In the genomic region with DNA sequence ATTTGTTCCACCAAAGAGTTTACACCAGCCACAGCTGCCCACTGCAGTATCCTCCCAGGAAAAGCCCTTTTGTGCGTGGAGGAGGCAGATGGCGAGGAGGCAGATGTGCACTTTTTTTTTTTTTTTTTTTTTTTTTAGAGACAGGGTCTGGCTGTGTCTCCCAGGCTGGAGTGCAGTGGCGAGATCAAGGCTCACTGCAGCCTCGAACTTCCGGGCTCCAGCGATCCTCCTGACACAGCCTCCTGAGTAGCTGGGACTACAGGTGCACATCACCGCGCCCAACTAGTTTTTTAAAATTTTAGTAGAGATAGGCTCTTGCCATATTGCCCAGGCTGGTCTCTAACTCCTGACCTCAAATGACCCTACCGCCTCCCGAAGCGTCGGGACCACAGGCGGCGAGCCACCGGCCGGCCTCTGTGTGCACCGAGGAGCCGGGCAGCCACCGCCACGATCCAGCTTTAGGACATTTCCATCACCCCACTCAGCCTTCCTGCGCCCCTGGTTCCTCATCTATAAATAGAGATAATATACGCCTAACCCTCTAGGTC, we compare ENCODE assay signal across 8 cellular contexts. TPM values are rescaled to one million over a fixed set of nuclear protein-coding genes. Genes with fewer than 3 reads are reported as not detected.
DNase-seq lines count a peak whose midpoint lies in the region; ATAC-seq, FAIRE-seq and TF ChIP-seq lines count a peak whose summit lies in the region.

No MANE protein-coding gene starts in this region.

- no peak for TF ChIP-seq CTCF in kidney (IDR thresholded peaks at IDR 0.05; ENCODE audit: borderline replicate concordance, extremely low read depth, insufficient read depth)

- CTCF ChIA-PET in activated CD8-positive, alpha-beta memory T cell treated with anti-CD3 and anti-CD28 coated beads, Interleukin-2, amount 10 ng/mL, durations not matched to agents 7 days and 5 days (lab: Charles Lee): interaction anchor here (0.6 to 1.4 kb wide), 5 partner anchors 19 to 596 kb away, joined by 3 to 4 read pairs (median 3); no protein-coding TSS in a partner anchor

- H3K36me3 ChIP-seq in kidney (ENCODE audit: control insufficient read depth in 1 of 2, insufficient read depth in 2 of 2, low read length in 2 of 2): peaks cover 0 to 16% of the 10 kb centered on the region in 2 donors
- H3K36me3 ChIP-seq in thymus (ENCODE audit: control insufficient read depth, insufficient read depth): peaks cover 4% of the 10 kb centered on the region

- peak overlapping the region in 1 of 2 donors; percentile 22 for H3K9ac ChIP-seq in kidney (ENCODE audit: low read length in 2 of 2)

- intact Hi-C loops in kidney (cut with DNase I): no loop called here

- H3K9me3 ChIP-seq in kidney (ENCODE audit: control insufficient read depth in 1 of 2, low read length in 2 of 2): no peaks in the 10 kb centered on the region
- no peaks in the 10 kb centered on the region for H3K9me3 ChIP-seq in thymus (ENCODE audit: control insufficient read depth)

- WGBS in thymus: 22% methylated on average over 22 of the region's 22 CpGs

- no peaks in the 10 kb centered on the region for H3K9me3 Mint-ChIP-seq in activated CD8-positive, alpha-beta memory T cell treated with anti-CD3 and anti-CD28 coated beads, Interleukin-2, amount 10 ng/mL, durations not matched to agents 7 days and 5 days (ENCODE audit: low read depth)
- H3K9me3 Mint-ChIP-seq in activated naive CD8-positive, alpha-beta T cell (ENCODE audit: low read depth): no peaks in the 10 kb centered on the region

- H3K4me1 ChIP-seq in kidney (ENCODE audit: control insufficient read depth in 1 of 2, insufficient read depth in 1 of 2, low read depth in 1 of 2, low read length in 2 of 2) (peaks cover 0 to 6% of the 10 kb centered on the region in 2 donors), thymus (ENCODE audit: control insufficient read depth, insufficient read depth, low read length) (peaks cover 6% of the 10 kb centered on the region)

- ATAC-seq in activated CD8-positive, alpha-beta memory T cell treated with anti-CD3 and anti-CD28 coated beads, Interleukin-2, amount 10 ng/mL, durations not matched to agents 7 days and 5 days: peak; percentile 13
- ATAC-seq in HG03175 (IDR thresholded peaks at IDR 0.05; ENCODE audit: unreplicated experiment): peak; percentile 35

- no peak for FAIRE-seq in kidney (lab: Jason Lieb, UNC)

- no peak for DNase-seq in activated CD8-positive, alpha-beta memory T cell treated with anti-CD3 and anti-CD28 coated beads, Interleukin-2, amount 10 ng/mL, durations not matched to agents 7 days and 5 days
- no peak for DNase-seq in activated CD8-positive, alpha-beta memory T cell treated with anti-CD3 and anti-CD28 coated beads for 24 hours
- DNase-seq in kidney (no peak), NCI-H2107 (lab: John Stamatoyannopoulos, UW) (no peak), NCI-H526 (lab: John Stamatoyannopoulos, UW) (no peak)

- peak overlapping the region; percentile 82 for H3K27ac Mint-ChIP-seq in activated CD8-positive, alpha-beta memory T cell treated with anti-CD3 and anti-CD28 coated beads, Interleukin-2, amount 10 ng/mL, durations not matched to agents 7 days and 5 days
- peak overlapping the region; percentile 90 for H3K27ac Mint-ChIP-seq in activated naive CD8-positive, alpha-beta T cell

- H3K27me3 Mint-ChIP-seq in activated CD8-positive, alpha-beta memory T cell treated with anti-CD3 and anti-CD28 coated beads, Interleukin-2, amount 10 ng/mL, durations not matched to agents 7 days and 5 days: peaks cover 13% of the 10 kb centered on the region
- H3K27me3 Mint-ChIP-seq in activated naive CD8-positive, alpha-beta T cell: peaks cover 2% of the 10 kb centered on the region

- H3K4me3 ChIP-seq in kidney (ENCODE audit: low read length in 2 of 2) (peak overlapping the region; percentile 80 to 87), thymus (ENCODE audit: low read length) (peak overlapping the region; percentile 87)

- no peaks in the 10 kb centered on the region for H3K27me3 ChIP-seq in thymus (ENCODE audit: control insufficient read depth, insufficient read depth)

- peak overlapping the region in 1 of 2 donors; percentile 41 for H3K27ac ChIP-seq in kidney (ENCODE audit: low read depth in 2 of 2, low read length in 2 of 2)
- H3K27ac ChIP-seq in thymus (ENCODE audit: low read depth): peak overlapping the region; percentile 54

- peaks cover 29% of the 10 kb centered on the region for H3K4me1 Mint-ChIP-seq in activated CD8-positive, alpha-beta memory T cell treated with anti-CD3 and anti-CD28 coated beads, Interleukin-2, amount 10 ng/mL, durations not matched to agents 7 days and 5 days
- H3K4me1 Mint-ChIP-seq in activated naive CD8-positive, alpha-beta T cell (ENCODE audit: low read depth): peaks cover 30% of the 10 kb centered on the region

- peaks cover 26% of the 10 kb centered on the region for H3K36me3 Mint-ChIP-seq in activated CD8-positive, alpha-beta memory T cell treated with anti-CD3 and anti-CD28 coated beads, Interleukin-2, amount 10 ng/mL, durations not matched to agents 7 days and 5 days
- H3K36me3 Mint-ChIP-seq in activated naive CD8-positive, alpha-beta T cell: peaks cover 9% of the 10 kb centered on the region

- peak overlapping the region; percentile 91 for H3K4me3 Mint-ChIP-seq in activated CD8-positive, alpha-beta memory T cell treated with anti-CD3 and anti-CD28 coated beads, Interleukin-2, amount 10 ng/mL, durations not matched to agents 7 days and 5 days
- peak overlapping the region; percentile 95 for H3K4me3 Mint-ChIP-seq in activated naive CD8-positive, alpha-beta T cell

RNA-seq across cellular contexts. Expression of gene PDCD5, which starts 0.6 kb away (rescaled TPM):
- 100 to 1,000 TPM; 134 to 148 TPM for total RNA-seq in activated CD8-positive, alpha-beta memory T cell treated with anti-CD3 and anti-CD28 coated beads, Interleukin-2, amount 10 ng/mL, durations not matched to agents 7 days and 5 days
- 62.6 TPM for total RNA-seq in kidney
- polyA plus RNA-seq in kidney (ENCODE audit: insufficient read depth, low read depth, low replicate concordance) (116 TPM), thymus (122 TPM)
